Comparison of ENCODE assay signal across 11 cellular contexts in genomic region chr20:35702051-35702823, GRCh38. TPM values are rescaled to one million over a fixed set of nuclear protein-coding genes. Genes with fewer than 3 reads are reported as not detected.
A peak's percentile ranks its signal among the peaks of the same experiment; 100 is the strongest.
DNase-seq lines count a peak whose midpoint lies in the region; ATAC-seq, FAIRE-seq and TF ChIP-seq lines count a peak whose summit lies in the region.
"Had no signal": no experiment of that assay in that cellular context is flagged by ENCODE, and none has a peak within 500 bp of the region (broad histone marks: within the 10 kb centered on the region; RNA-seq: fewer than 3 reads in every experiment).

No MANE protein-coding gene starts in this region.

- peak; percentile 55 for TF ChIP-seq POLR2A in GM12892 (IDR thresholded peaks at IDR 0.05; ENCODE audit: low read depth, low read length)

- H3K4me3 Mint-ChIP-seq in activated CD4-positive, alpha-beta memory T cell treated with anti-CD3 and anti-CD28 coated beads for 36 hours: no peak overlapping the region
- peak overlapping the region in 4 of 5 donors; percentile 19 to 36 (median 26) for H3K4me3 Mint-ChIP-seq in immature natural killer cell

- CTCF ChIA-PET in activated CD4-positive, alpha-beta memory T cell treated with anti-CD3 and anti-CD28 coated beads for 36 hours (lab: Charles Lee): interaction anchor here (0.9 kb wide), 1 partner anchor 37 kb away, joined by 3 read pairs; no protein-coding TSS in a partner anchor

- H3K27me3 ChIP-seq in ACC112 (ENCODE audit: insufficient read depth, low read length): no peaks in the 10 kb centered on the region
- H3K27me3 ChIP-seq: vagina had no signal

- no peak for FAIRE-seq in GM12892 (lab: Jason Lieb, UNC)

- H2AFZ ChIP-seq in ACC112 (ENCODE audit: low read length, unreplicated experiment): no peak overlapping the region

- peak overlapping the region; percentile 49 for H3K27ac ChIP-seq in ACC112 (ENCODE audit: low read depth, low read length)
- H3K27ac ChIP-seq: vagina had no signal

- H3K4me1 ChIP-seq in ACC112 (ENCODE audit: control insufficient read depth, insufficient read depth, low read length, unreplicated experiment): peaks cover 33% of the 10 kb centered on the region

- intact Hi-C loops in activated CD4-positive, alpha-beta memory T cell treated with anti-CD3 and anti-CD28 coated beads for 36 hours (cut with micrococcal nuclease): no loop called here

- no peak for ATAC-seq in GM18861 (IDR thresholded peaks at IDR 0.05; ENCODE audit: unreplicated experiment)
- no peak for ATAC-seq in HG03521 (IDR thresholded peaks at IDR 0.05; ENCODE audit: unreplicated experiment)

- POLR2A ChIA-PET in activated CD4-positive, alpha-beta memory T cell treated with anti-CD3 and anti-CD28 coated beads for 36 hours (lab: Charles Lee): interaction anchor here (0.6 to 5.3 kb wide), 9 partner anchors 11 to 252 kb away, joined by 3 to 44 read pairs (median 5); partner anchors contain the start of genes RBM39 and SCAND1

- DNase-seq in GM12892 (ENCODE audit: insufficient read length) (no peak), immature natural killer cell (peak in 2 of 3 donors; percentile 19 to 20), NCI-H524 treated with DMSO at 0.1 percent for 48 hours (lab: John Stamatoyannopoulos, UW) (no peak)
- DNase-seq in activated CD4-positive, alpha-beta memory T cell treated with anti-CD3 and anti-CD28 coated beads for 36 hours: no peak
- no peak for DNase-seq in activated CD4-positive, alpha-beta T cell treated with anti-CD3 and anti-CD28 coated beads, Interleukin-2, amount 50 U/mL, for 1 hour
- DNase-seq: DMS53, NCI-H2029 treated with DMSO at 0.1 percent for 48 hours had no signal

- peaks cover 54% of the 10 kb centered on the region for H3K4me1 Mint-ChIP-seq in activated CD4-positive, alpha-beta memory T cell treated with anti-CD3 and anti-CD28 coated beads for 36 hours (ENCODE audit: low read depth)
- peaks cover 38 to 66% of the 10 kb centered on the region in 2 donors for H3K4me1 Mint-ChIP-seq in immature natural killer cell

- peaks cover 33% of the 10 kb centered on the region for H3K36me3 ChIP-seq in ACC112 (ENCODE audit: insufficient read depth, low read length)

- no peaks in the 10 kb centered on the region for H3K9me3 Mint-ChIP-seq in activated CD4-positive, alpha-beta memory T cell treated with anti-CD3 and anti-CD28 coated beads for 36 hours
- H3K9me3 Mint-ChIP-seq in immature natural killer cell: no peaks in the 10 kb centered on the region

- peaks cover 54% of the 10 kb centered on the region for H3K36me3 Mint-ChIP-seq in activated CD4-positive, alpha-beta memory T cell treated with anti-CD3 and anti-CD28 coated beads for 36 hours
- H3K36me3 Mint-ChIP-seq in immature natural killer cell: peaks cover 17 to 36% (median 32%) of the 10 kb centered on the region in 3 donors

- H3K79me2 ChIP-seq in ACC112 (ENCODE audit: control insufficient read depth, insufficient read depth, low read length, unreplicated experiment): peaks cover 37% of the 10 kb centered on the region

- no peaks in the 10 kb centered on the region for H3K27me3 Mint-ChIP-seq in activated CD4-positive, alpha-beta memory T cell treated with anti-CD3 and anti-CD28 coated beads for 36 hours
- peaks cover 17 to 64% (median 52%) of the 10 kb centered on the region in 3 donors for H3K27me3 Mint-ChIP-seq in immature natural killer cell (ENCODE audit: low read depth in 3 of 3)

- no peak overlapping the region for H3K4me3 ChIP-seq in ACC112 (ENCODE audit: low read depth, low read length)
- H3K4me3 ChIP-seq: vagina had no signal

- H3K27ac Mint-ChIP-seq in activated CD4-positive, alpha-beta memory T cell treated with anti-CD3 and anti-CD28 coated beads for 36 hours: peak overlapping the region; percentile 58
- peak overlapping the region; percentile 36 to 89 (median 74) for H3K27ac Mint-ChIP-seq in immature natural killer cell

RNA-seq across cellular contexts. Expression of gene ROMO1, which starts 3.0 kb away (rescaled TPM):
- 80.8 TPM for polyA plus RNA-seq in GM12892 (2012; ENCODE audit: missing spikeins)
- 100 to 1,000 TPM; 141 to 142 TPM for total RNA-seq in activated CD4-positive, alpha-beta memory T cell treated with anti-CD3 and anti-CD28 coated beads for 36 hours
- polyA plus RNA-seq in immature natural killer cell: 100 to 1,000 TPM; 298 to 612 (median 340) TPM

RNA-seq across cellular contexts. Expression of gene NFS1, which starts 3.1 kb away (rescaled TPM):
- 25.7 TPM for polyA plus RNA-seq in GM12892 (2012; ENCODE audit: missing spikeins)
- total RNA-seq in activated CD4-positive, alpha-beta memory T cell treated with anti-CD3 and anti-CD28 coated beads for 36 hours: 10 to 100 TPM; 36.9 to 40.8 TPM
- 10 to 100 TPM in 2 of 3 donors, 1 to 10 TPM in 1; 8.1 to 21.3 (median 20.0) TPM for polyA plus RNA-seq in immature natural killer cell

RNA-seq across cellular contexts. Expression of gene CPNE1, which starts 37.5 kb away (rescaled TPM):
- 137 TPM for polyA plus RNA-seq in GM12892 (2012; ENCODE audit: missing spikeins)
- total RNA-seq in activated CD4-positive, alpha-beta memory T cell treated with anti-CD3 and anti-CD28 coated beads for 36 hours: 100 to 1,000 TPM; 242 to 253 TPM
- polyA plus RNA-seq in immature natural killer cell: 100 to 1,000 TPM; 445 to 490 (median 454) TPM

RNA-seq across cellular contexts. Expression of gene RBM12, which starts 37.5 kb away (rescaled TPM):
- polyA plus RNA-seq in GM12892 (2012; ENCODE audit: missing spikeins): 41.9 TPM
- 100 to 1,000 TPM; 110 to 114 TPM for total RNA-seq in activated CD4-positive, alpha-beta memory T cell treated with anti-CD3 and anti-CD28 coated beads for 36 hours
- polyA plus RNA-seq in immature natural killer cell: 10 to 100 TPM; 14.7 to 32.9 (median 18.7) TPM

RNA-seq across cellular contexts. Expression of gene RBM39, which starts 39.8 kb away (rescaled TPM):
- 234 TPM for polyA plus RNA-seq in GM12892 (2012; ENCODE audit: missing spikeins)
- 100 to 1,000 TPM; 243 to 259 TPM for total RNA-seq in activated CD4-positive, alpha-beta memory T cell treated with anti-CD3 and anti-CD28 coated beads for 36 hours
- 100 to 1,000 TPM; 120 to 203 (median 142) TPM for polyA plus RNA-seq in immature natural killer cell

Comparison
In these comparisons a context has a peak if more than half of its experiments do, and no peak if none do; other contexts are left out.
1. DNase-seq: peak in immature natural killer cell (2 of 3); none in GM12892 (single experiment), activated CD4-positive, alpha-beta memory T cell treated with anti-CD3 and anti-CD28 coated beads for 36 hours (single experiment), NCI-H524 treated with DMSO at 0.1 percent for 48 hours (single experiment) and activated CD4-positive, alpha-beta T cell treated with anti-CD3 and anti-CD28 coated beads, Interleukin-2, amount 50 U/mL, for 1 hour (single experiment).